In the genomic region with DNA sequence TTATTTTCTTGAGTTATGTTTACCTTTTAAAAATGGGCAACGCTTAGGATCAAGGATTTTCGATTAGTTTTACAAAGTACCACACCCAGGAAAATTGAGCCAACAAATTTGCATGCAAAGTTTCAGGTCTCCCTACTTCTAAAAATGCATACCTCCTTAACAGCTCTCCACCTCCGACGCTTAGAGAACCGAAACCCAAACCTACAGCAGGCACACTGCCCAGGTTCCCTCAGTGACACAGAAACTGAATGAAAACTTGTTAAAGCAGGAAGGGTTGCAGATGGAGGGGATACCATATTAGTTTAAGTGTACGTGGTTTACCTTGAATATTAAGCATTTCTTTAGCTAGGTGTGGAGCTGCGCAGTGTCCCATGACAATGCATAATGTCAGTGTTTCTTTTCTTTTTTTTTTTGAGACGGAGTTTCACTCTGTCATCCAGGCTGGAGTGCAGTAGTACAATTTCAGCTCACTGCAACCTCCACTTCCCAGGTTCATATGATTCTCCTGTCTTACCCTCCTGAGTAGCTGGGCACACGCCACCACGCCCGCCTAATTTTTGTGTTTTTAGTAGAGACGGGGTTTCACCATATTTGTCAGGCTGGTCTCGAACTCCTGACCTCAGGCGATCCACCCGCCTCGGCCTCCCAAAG, we compare ENCODE assay signal across 9 cellular contexts. TPM values are rescaled to one million over a fixed set of nuclear protein-coding genes. Genes with fewer than 3 reads are reported as not detected.
DNase-seq lines count a peak whose midpoint lies in the region; ATAC-seq and TF ChIP-seq lines count a peak whose summit lies in the region.
"Had no signal": no experiment of that assay in that cellular context is flagged by ENCODE, and none has a peak within 500 bp of the region (broad histone marks: within the 10 kb centered on the region; RNA-seq: fewer than 3 reads in every experiment).

No MANE protein-coding gene starts in this region.

- H3K4me1 ChIP-seq in effector memory CD4-positive, alpha-beta T cell (ENCODE audit: control insufficient read depth, insufficient read depth, low read length, poor library complexity, severe bottlenecking) = peaks cover 27% of the 10 kb centered on the region
- peaks cover 9% of the 10 kb centered on the region for H3K4me1 ChIP-seq in body of pancreas
- H3K4me1 ChIP-seq in gastroesophageal sphincter = peaks cover 7 to 30% (median 8%) of the 10 kb centered on the region in 3 donors
- peaks cover 3% of the 10 kb centered on the region for H3K4me1 ChIP-seq in ovary (ENCODE audit: insufficient read depth)

- ATAC-seq in GM18502 (IDR thresholded peaks at IDR 0.05; ENCODE audit: poor library complexity, unreplicated experiment) (peak; percentile 76), GM21737 (IDR thresholded peaks at IDR 0.05; ENCODE audit: unreplicated experiment) (peak; percentile 59), body of pancreas (no peak), Right ventricle myocardium superior (ENCODE audit: poor library complexity) (no peak), gastroesophageal sphincter (no peak)

- peak overlapping the region; percentile 84 to 95 (median 94) for H3K27ac Mint-ChIP-seq in IgD-negative memory B cell

- H3K27ac ChIP-seq in effector memory CD4-positive, alpha-beta T cell (ENCODE audit: insufficient read depth, low read length, poor library complexity, severe bottlenecking) = peak overlapping the region; percentile 33
- H3K27ac ChIP-seq in body of pancreas (no peak overlapping the region), gastroesophageal sphincter (no peak overlapping the region), ovary (no peak overlapping the region)
- H3K27ac ChIP-seq: cardiac muscle cell had no signal

- peaks cover 50 to 70% (median 67%) of the 10 kb centered on the region in 3 donors for H3K4me1 Mint-ChIP-seq in IgD-negative memory B cell

- peaks cover 4% of the 10 kb centered on the region for H3K36me3 ChIP-seq in effector memory CD4-positive, alpha-beta T cell (ENCODE audit: control insufficient read depth, insufficient read depth, low read length)
- H3K36me3 ChIP-seq in body of pancreas (replicated peaks in 1 of 2; ENCODE audit: insufficient read depth in 1 of 2, low read depth in 2 of 2) (no peaks in the 10 kb centered on the region), gastroesophageal sphincter (peaks cover 0 to 1% of the 10 kb centered on the region in 2 donors), ovary (no peaks in the 10 kb centered on the region)

- intact Hi-C loops in body of pancreas (cut with DNase I) = no loop called here
- intact Hi-C loops in Right ventricle myocardium superior (cut with DNase I) = no loop called here
- intact Hi-C loops in ovary (cut with DNase I) = loop anchor here in 2 of 4 donors (5.0 to 10.0 kb wide), 2 partner anchors 76 to 89 kb away; no protein-coding TSS in a partner anchor

- peak overlapping the region; percentile 48 for H3K4me3 ChIP-seq in effector memory CD4-positive, alpha-beta T cell (ENCODE audit: insufficient read depth, low read depth, low read length, poor library complexity, severe bottlenecking)
- no peak overlapping the region for H3K4me3 ChIP-seq in body of pancreas
- H3K4me3 ChIP-seq in gastroesophageal sphincter = no peak overlapping the region
- no peak overlapping the region for H3K4me3 ChIP-seq in ovary
- H3K4me3 ChIP-seq: cardiac muscle cell had no signal

- TF ChIP-seq EP300 in gastroesophageal sphincter (IDR thresholded peaks at IDR 0.05) (no peak), ovary (IDR thresholded peaks at IDR 0.05) (no peak)

- DNase-seq in effector memory CD4-positive, alpha-beta T cell = peak in 1 of 3 donors; percentile 17
- DNase-seq in body of pancreas = no peak
- no peak for DNase-seq in Right ventricle myocardium superior
- no peak for DNase-seq in ovary

- no peak for TF ChIP-seq POLR2A in body of pancreas (IDR thresholded peaks at IDR 0.05)
- TF ChIP-seq POLR2A in gastroesophageal sphincter (IDR thresholded peaks at IDR 0.05) = no peak
- TF ChIP-seq POLR2A in ovary (IDR thresholded peaks at IDR 0.05) = no peak

- H3K4me3 Mint-ChIP-seq in IgD-negative memory B cell = peak overlapping the region; percentile 77 to 90 (median 85)

- H3K27me3 ChIP-seq in effector memory CD4-positive, alpha-beta T cell (replicated peaks; ENCODE audit: control insufficient read depth, insufficient read depth, low read length, poor library complexity, severe bottlenecking) = no peaks in the 10 kb centered on the region
- H3K27me3 ChIP-seq in body of pancreas (no peaks in the 10 kb centered on the region), gastroesophageal sphincter (no peaks in the 10 kb centered on the region), ovary (no peaks in the 10 kb centered on the region)
- H3K27me3 ChIP-seq: cardiac muscle cell had no signal

- peaks cover 6% of the 10 kb centered on the region for H3K36me3 Mint-ChIP-seq in IgD-negative memory B cell

- WGBS in body of pancreas, 2 donors = 82 to 91% methylated on average over 16 of the region's 16 CpGs
- WGBS in gastroesophageal sphincter (ENCODE audit: low coverage in 1 of 2), 2 donors = 70 to 81% methylated on average over 7 to 16 of the region's 16 CpGs
- 83 to 86% (median 85%) methylated on average over 16 of the region's 16 CpGs for WGBS in ovary, 3 donors

- H3K9me3 ChIP-seq in effector memory CD4-positive, alpha-beta T cell (ENCODE audit: control insufficient read depth, low read length) = no peaks in the 10 kb centered on the region
- H3K9me3 ChIP-seq in body of pancreas = peaks cover 0 to 6% (median 0%) of the 10 kb centered on the region in 3 donors
- H3K9me3 ChIP-seq in gastroesophageal sphincter = peaks cover 0 to 16% (median 0%) of the 10 kb centered on the region in 3 donors
- no peaks in the 10 kb centered on the region for H3K9me3 ChIP-seq in ovary

- no peaks in the 10 kb centered on the region for H3K27me3 Mint-ChIP-seq in IgD-negative memory B cell

- TF ChIP-seq CTCF in body of pancreas (IDR thresholded peaks at IDR 0.05) (no peak), gastroesophageal sphincter (IDR thresholded peaks at IDR 0.05) (no peak), ovary (IDR thresholded peaks at IDR 0.05) (no peak)

- no peaks in the 10 kb centered on the region for H3K9me3 Mint-ChIP-seq in IgD-negative memory B cell

RNA-seq across cellular contexts. Expression of gene SUB1, which starts 1.6 kb away (rescaled TPM):
- polyA plus RNA-seq in IgD-negative memory B cell (688 TPM), ovary (100 to 1,000 TPM in 1 of 2 donors, 10 to 100 TPM in 1; 91.9 to 185 TPM)
- total RNA-seq in body of pancreas (100 to 1,000 TPM in 1 of 2 donors, 10 to 100 TPM in 1; 30.1 to 168 TPM), Right ventricle myocardium superior (175 TPM), gastroesophageal sphincter (100 to 1,000 TPM; 122 to 221 (median 149) TPM), ovary (100 to 1,000 TPM; 112 to 180 (median 124) TPM)

Comparison
In these comparisons a context has a peak if more than half of its experiments do, and no peak if none do; other contexts are left out.
1. ATAC-seq: peak in GM18502 (single experiment) and GM21737 (single experiment); none in body of pancreas (single experiment), Right ventricle myocardium superior (single experiment) and gastroesophageal sphincter (single experiment).